Comparison of ENCODE assay signal across 21 cellular contexts in genomic region chr1:150386546-150387080, GRCh38. TPM values are rescaled to one million over a fixed set of nuclear protein-coding genes. Genes with fewer than 3 reads are reported as not detected.
A peak's percentile ranks its signal among the peaks of the same experiment; 100 is the strongest.
DNase-seq lines count a peak whose midpoint lies in the region; ATAC-seq and TF ChIP-seq lines count a peak whose summit lies in the region.
"Had no signal": no experiment of that assay in that cellular context is flagged by ENCODE, and none has a peak within 500 bp of the region (broad histone marks: within the 10 kb centered on the region; RNA-seq: fewer than 3 reads in every experiment).

No MANE protein-coding gene starts in this region.

- H2AFZ ChIP-seq in OCI-LY7 (ENCODE audit: low read length) = no peak overlapping the region

- H3K27me3 ChIP-seq in endodermal cell (ENCODE audit: control insufficient read depth, insufficient read depth, low read length, poor library complexity, severe bottlenecking) = no peaks in the 10 kb centered on the region
- H3K27me3 ChIP-seq: heart left ventricle, pancreas, sigmoid colon had no signal

- no peak overlapping the region for H3K9ac ChIP-seq in endodermal cell (ENCODE audit: extremely low read depth, low read length, poor library complexity, severe bottlenecking)

- H3K4me3 ChIP-seq in OCI-LY7 (ENCODE audit: low read depth, low read length, poor library complexity, severe bottlenecking) (no peak overlapping the region), endodermal cell (ENCODE audit: low read length) (no peak overlapping the region)
- H3K4me3 ChIP-seq: heart left ventricle, pancreas, sigmoid colon, thoracic aorta had no signal

- intact Hi-C loops in natural killer cell (cut with micrococcal nuclease) = no loop called here
- intact Hi-C loops in left colon (cut with DNase I, micrococcal nuclease) = no loop called here
- intact Hi-C loops in OCI-LY7 (cut with micrococcal nuclease; ENCODE audit: unreplicated experiment) = no loop called here

- no peaks in the 10 kb centered on the region for H3K36me3 Mint-ChIP-seq in natural killer cell treated with Interleukin-12 subunit alpha and Interleukin-12 subunit beta and Interleukin-15 and Interleukin-18, amount 100 ng/mL, for 72 hours
- H3K36me3 Mint-ChIP-seq in natural killer cell = no peaks in the 10 kb centered on the region
- H3K36me3 Mint-ChIP-seq in endodermal cell (ENCODE audit: low read depth) = no peaks in the 10 kb centered on the region

- peaks cover 32 to 33% of the 10 kb centered on the region in 2 donors for H3K4me1 Mint-ChIP-seq in natural killer cell treated with Interleukin-12 subunit alpha and Interleukin-12 subunit beta and Interleukin-15 and Interleukin-18, amount 100 ng/mL, for 72 hours (ENCODE audit: low read depth in 2 of 2)
- H3K4me1 Mint-ChIP-seq in natural killer cell (peaks cover 30 to 37% of the 10 kb centered on the region in 2 donors), endodermal cell (peaks cover 16% of the 10 kb centered on the region)

- H3K79me2 ChIP-seq in OCI-LY7 (ENCODE audit: insufficient read depth, low read depth, low read length) = peaks cover 98% of the 10 kb centered on the region

- H3K27me3 Mint-ChIP-seq in natural killer cell treated with Interleukin-12 subunit alpha and Interleukin-12 subunit beta and Interleukin-15 and Interleukin-18, amount 100 ng/mL, for 72 hours = no peaks in the 10 kb centered on the region
- H3K27me3 Mint-ChIP-seq in natural killer cell (ENCODE audit: low read depth in 2 of 2) = no peaks in the 10 kb centered on the region
- H3K27me3 Mint-ChIP-seq in endodermal cell (ENCODE audit: insufficient read depth) = no peaks in the 10 kb centered on the region
- H3K27me3 Mint-ChIP-seq: activated naive CD8-positive, alpha-beta T cell treated with anti-CD3 and anti-CD28 coated beads, Interleukin-2, amount 10 ng/mL, durations not matched to agents 7 days and 5 days; brain; stimulated activated naive B cell treated with anti-CD40 and anti-IgM and Interleukin-4, amounts not matched to agents 10 μg/mL and 1 μg/mL and 100 μg/mL, for 72 hours had no signal

- H3K4me3 Mint-ChIP-seq in natural killer cell treated with Interleukin-12 subunit alpha and Interleukin-12 subunit beta and Interleukin-15 and Interleukin-18, amount 100 ng/mL, for 72 hours = no peak overlapping the region
- H3K4me3 Mint-ChIP-seq in natural killer cell = no peak overlapping the region
- H3K4me3 Mint-ChIP-seq in endodermal cell = no peak overlapping the region
- H3K4me3 Mint-ChIP-seq: activated naive CD8-positive, alpha-beta T cell treated with anti-CD3 and anti-CD28 coated beads, Interleukin-2, amount 10 ng/mL, durations not matched to agents 7 days and 5 days; stimulated activated naive B cell treated with anti-CD40 and anti-IgM and Interleukin-4, amounts not matched to agents 10 μg/mL and 1 μg/mL and 100 μg/mL, for 72 hours; T-helper 1 cell treated with Interleukin-12 subunit alpha and Interleukin-12 subunit beta and Interleukin-4 antibody, amounts not matched to agents 30 μg/mL and 1 μg/mL, for 36 hours had no signal

- H3K4me1 ChIP-seq in OCI-LY7 (ENCODE audit: insufficient read depth, low read length, poor library complexity, severe bottlenecking) (peaks cover 7% of the 10 kb centered on the region), endodermal cell (ENCODE audit: control insufficient read depth, insufficient read depth, low read length) (peaks cover 8% of the 10 kb centered on the region)

- no peaks in the 10 kb centered on the region for H3K9me3 Mint-ChIP-seq in natural killer cell treated with Interleukin-12 subunit alpha and Interleukin-12 subunit beta and Interleukin-15 and Interleukin-18, amount 100 ng/mL, for 72 hours
- H3K9me3 Mint-ChIP-seq in natural killer cell (no peaks in the 10 kb centered on the region), endodermal cell (no peaks in the 10 kb centered on the region)
- H3K9me3 Mint-ChIP-seq: activated naive CD8-positive, alpha-beta T cell treated with anti-CD3 and anti-CD28 coated beads, Interleukin-2, amount 10 ng/mL, durations not matched to agents 7 days and 5 days; brain; stimulated activated naive B cell treated with anti-CD40 and anti-IgM and Interleukin-4, amounts not matched to agents 10 μg/mL and 1 μg/mL and 100 μg/mL, for 72 hours; T-helper 1 cell treated with Interleukin-12 subunit alpha and Interleukin-12 subunit beta and Interleukin-4 antibody, amounts not matched to agents 30 μg/mL and 1 μg/mL, for 36 hours had no signal

- ATAC-seq in natural killer cell treated with Interleukin-12 subunit alpha and Interleukin-12 subunit beta and Interleukin-15 and Interleukin-18, amount 100 ng/mL, for 72 hours = no peak
- ATAC-seq in natural killer cell (no peak), left colon (peak; percentile 66)
- ATAC-seq: heart left ventricle had no signal

- no peak overlapping the region for H3K4me2 ChIP-seq in OCI-LY7 (ENCODE audit: low read length)

- TF ChIP-seq CTCF in natural killer cell (IDR thresholded peaks at IDR 0.05) (no peak), OCI-LY7 (conservative IDR thresholded peaks at IDR 0.05; ENCODE audit: low read length) (no peak), endodermal cell (conservative IDR thresholded peaks at IDR 0.05) (no peak)

- H3K36me3 ChIP-seq in OCI-LY7 (ENCODE audit: insufficient read depth, low read length) (peaks cover 10% of the 10 kb centered on the region), endodermal cell (ENCODE audit: control insufficient read depth, insufficient read depth, low read length) (no peaks in the 10 kb centered on the region)
- H3K36me3 ChIP-seq: pancreas, thoracic aorta had no signal

- BruUV-seq in OCI-LY7 (replicated peaks; lab: Mats Ljungman, UMichigan) = no TSS peak

- H3K27ac Mint-ChIP-seq in natural killer cell treated with Interleukin-12 subunit alpha and Interleukin-12 subunit beta and Interleukin-15 and Interleukin-18, amount 100 ng/mL, for 72 hours = peak overlapping the region; percentile 7 to 36
- H3K27ac Mint-ChIP-seq in natural killer cell (peak overlapping the region in 1 of 2 donors; percentile 78), endodermal cell (no peak overlapping the region)
- H3K27ac Mint-ChIP-seq: activated naive CD8-positive, alpha-beta T cell treated with anti-CD3 and anti-CD28 coated beads, Interleukin-2, amount 10 ng/mL, durations not matched to agents 7 days and 5 days had no signal

- H3K9me2 ChIP-seq in OCI-LY7 (ENCODE audit: insufficient read depth, low read length) = no peaks in the 10 kb centered on the region

- no peak overlapping the region for H3K27ac ChIP-seq in OCI-LY7 (ENCODE audit: low read depth, low read length, poor library complexity, severe bottlenecking)
- H3K27ac ChIP-seq in endodermal cell (ENCODE audit: low read depth, low read length) = no peak overlapping the region
- H3K27ac ChIP-seq: heart left ventricle, sigmoid colon, thoracic aorta, WERI-Rb-1 had no signal

- POLR2A ChIA-PET in OCI-LY7 (lab: Charles Lee) = no interaction called here

- H4K20me1 ChIP-seq in OCI-LY7 (ENCODE audit: insufficient read depth, low read length) = peaks cover 23% of the 10 kb centered on the region; the same call in 1 of the 2 replicates

- H3K9me3 ChIP-seq in OCI-LY7 (ENCODE audit: low read length) (no peaks in the 10 kb centered on the region), endodermal cell (ENCODE audit: control insufficient read depth, low read length) (no peaks in the 10 kb centered on the region)
- H3K9me3 ChIP-seq: heart left ventricle, pancreas, sigmoid colon, thoracic aorta had no signal

- CTCF ChIA-PET in OCI-LY7 (lab: Charles Lee; ENCODE audit: unreplicated experiment) = no interaction called here

- DNase-seq in natural killer cell treated with Interleukin-12 subunit alpha and Interleukin-12 subunit beta and Interleukin-15 and Interleukin-18, amount 100 ng/mL, for 72 hours (ENCODE audit: low spot score) = no peak
- DNase-seq in natural killer cell (no peak), NCI-H69 (lab: John Stamatoyannopoulos, UW) (peak; percentile 11), left colon (no peak), OCI-LY7 (ENCODE audit: low spot score) (no peak), endodermal cell (no peak), C1 segment of cervical spinal cord (lab: John Stamatoyannopoulos, UW) (no peak)
- DNase-seq: activated naive CD8-positive, alpha-beta T cell treated with anti-CD3 and anti-CD28 coated beads, Interleukin-2, amount 10 ng/mL, durations not matched to agents 7 days and 5 days; activated T-cell treated with anti-CD3 and anti-CD28 coated beads, Interleukin-2, amount 50 U/mL, for 48 hours; cortex of kidney; heart left ventricle; NCI-H1930; NCI-H526; pancreas; SIG-M5; sigmoid colon; stimulated activated naive B cell treated with anti-CD40 and anti-IgM and Interleukin-4, amounts not matched to agents 10 μg/mL and 1 μg/mL and 100 μg/mL, for 72 hours; WERI-Rb-1 had no signal

- WGBS in endodermal cell (ENCODE audit: insufficient coverage in 1 of 2, insufficient read length in 1 of 2), 2 experiments = 55% methylated on average over 1 of the region's 1 CpG; no CpG with 5 or more reads in 1 of the 2 experiments

RNA-seq across cellular contexts. Expression of gene RPRD2, which starts 22.7 kb away (rescaled TPM):
- 10 to 100 TPM; 23.9 to 24.8 TPM for total RNA-seq in natural killer cell treated with Interleukin-12 subunit alpha and Interleukin-12 subunit beta and Interleukin-15 and Interleukin-18, amount 100 ng/mL, for 72 hours
- 10 to 100 TPM; 30.3 to 38.8 (median 34.0) TPM for total RNA-seq in natural killer cell
- 10 to 100 TPM; 25.4 to 28.1 TPM for total RNA-seq in left colon
- total RNA-seq in OCI-LY7 (2014; rRNA removed; shearing (Covaris generic)) = 12.7 and 17.0 TPM in 2 replicates
- 38.6 and 39.7 TPM in 2 replicates for total RNA-seq in OCI-LY7 (2022)
- 10 to 100 TPM; 33.1 to 35.9 TPM for total RNA-seq in endodermal cell
- polyA plus RNA-seq in endodermal cell (2013, experiment 1 of 2) = 31.4 TPM
- polyA plus RNA-seq in endodermal cell (2013, experiment 2 of 2) = 28.7 TPM
